14 cellular contexts compared by ENCODE assay signal in the genomic region with DNA sequence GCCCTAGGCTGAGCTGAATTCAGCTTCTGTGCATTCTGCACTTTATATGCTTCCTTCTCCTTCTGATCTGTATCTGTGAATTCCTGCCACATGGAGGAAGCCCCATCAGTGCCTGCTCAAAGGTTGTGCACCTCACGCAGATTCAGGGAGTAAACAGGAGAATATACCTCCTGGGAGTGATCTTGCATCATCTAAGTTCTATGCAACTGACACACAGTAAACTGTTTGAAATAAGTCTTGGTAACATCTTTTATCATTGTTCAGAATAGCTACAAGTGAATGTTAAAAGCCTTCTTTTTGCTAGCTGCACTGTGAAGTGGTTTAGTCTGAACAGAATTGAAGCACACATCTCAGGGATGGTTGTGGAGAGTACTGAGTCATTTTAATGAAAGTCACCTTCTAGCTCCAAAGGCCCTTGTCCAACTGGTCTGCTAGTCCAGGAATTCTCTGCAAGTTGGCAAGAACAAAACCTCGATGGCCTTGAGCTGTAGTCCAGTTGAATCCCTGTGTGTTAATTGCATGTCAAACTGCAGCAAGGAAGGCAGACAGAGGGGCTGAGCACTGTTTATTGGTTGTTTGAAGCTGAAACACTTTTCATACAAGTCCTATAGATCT.
DNase-seq lines count a peak whose midpoint lies in the region; ATAC-seq and TF ChIP-seq lines count a peak whose summit lies in the region.
"Had no signal": no experiment of that assay in that cellular context is flagged by ENCODE, and none has a peak within 500 bp of the region (broad histone marks: within the 10 kb centered on the region; RNA-seq: fewer than 3 reads in every experiment).

No MANE protein-coding gene starts in this region.

- no peak overlapping the region for H2BK5ac ChIP-seq in mesenchymal stem cell (ENCODE audit: low read depth, low read length, poor library complexity, severe bottlenecking)

- H3K9me3 ChIP-seq in mesenchymal stem cell (ENCODE audit: control insufficient read depth, low read length) (no peaks in the 10 kb centered on the region), testis (no peaks in the 10 kb centered on the region)
- no peaks in the 10 kb centered on the region for H3K9me3 ChIP-seq in effector memory CD4-positive, alpha-beta T cell (ENCODE audit: control insufficient read depth, low read length)

- TF ChIP-seq POLR2A in testis (IDR thresholded peaks at IDR 0.05) = no peak

- peak overlapping the region; percentile 32 for H4K8ac ChIP-seq in mesenchymal stem cell (ENCODE audit: low read length)

- DNase-seq in Right ventricle myocardium superior (no peak), left ventricle myocardium superior (no peak), mesenchymal stem cell (peak; percentile 49), testis (peak; percentile 52)
- DNase-seq in effector memory CD4-positive, alpha-beta T cell = no peak
- DNase-seq: CD8-positive, alpha-beta T cell; DND-41; MV-4-11; NCI-H1436; NCI-H2029 treated with DMSO at 0.1 percent for 48 hours; NCI-H510A had no signal

- WGBS in mesenchymal stem cell = 94% methylated on average over 2 of the region's 2 CpGs
- WGBS in testis, 2 donors = 28 to 32% methylated on average over 2 of the region's 2 CpGs

- H3K4me1 ChIP-seq in mesenchymal stem cell (ENCODE audit: control insufficient read depth, insufficient read depth, low read depth, low read length) = peaks cover 5% of the 10 kb centered on the region
- peaks cover 11% of the 10 kb centered on the region for H3K4me1 ChIP-seq in testis
- H3K4me1 ChIP-seq in effector memory CD4-positive, alpha-beta T cell (ENCODE audit: control insufficient read depth, insufficient read depth, low read length, poor library complexity, severe bottlenecking) = no peaks in the 10 kb centered on the region

- TF ChIP-seq CTCF in VCaP (conservative IDR thresholded peaks at IDR 0.05) (no peak), testis (IDR thresholded peaks at IDR 0.05) (no peak)

- no peaks in the 10 kb centered on the region for H3K79me1 ChIP-seq in mesenchymal stem cell (replicated peaks; ENCODE audit: low read length, poor library complexity, severe bottlenecking)

- no peak overlapping the region for H2BK120ac ChIP-seq in mesenchymal stem cell (ENCODE audit: low read depth, low read length)

- H4K91ac ChIP-seq in mesenchymal stem cell (ENCODE audit: low read length) = no peak overlapping the region

- H2BK12ac ChIP-seq in mesenchymal stem cell (ENCODE audit: low read length in 2 of 2) = peak overlapping the region; percentile 29 to 69

- no peaks in the 10 kb centered on the region for H3K36me3 ChIP-seq in mesenchymal stem cell (ENCODE audit: control insufficient read depth in 1 of 2, insufficient read depth in 2 of 2, low read depth in 1 of 2, low read length in 2 of 2)
- no peaks in the 10 kb centered on the region for H3K36me3 ChIP-seq in testis (ENCODE audit: low read depth, missing control alignments)
- H3K36me3 ChIP-seq in effector memory CD4-positive, alpha-beta T cell (ENCODE audit: control insufficient read depth, insufficient read depth, low read length) = no peaks in the 10 kb centered on the region

- H3K23ac ChIP-seq in mesenchymal stem cell (ENCODE audit: low read length in 2 of 2) = no peak overlapping the region

- peak overlapping the region; percentile 45 for H2AK5ac ChIP-seq in mesenchymal stem cell (ENCODE audit: low read length, severe bottlenecking)

- intact Hi-C loops in Right ventricle myocardium superior (cut with DNase I) = no loop called here
- intact Hi-C loops in left ventricle myocardium superior (cut with micrococcal nuclease) = no loop called here
- intact Hi-C loops in testis (cut with DNase I; ENCODE audit: low total_unique reads) = no loop called here

- ATAC-seq in Right ventricle myocardium superior (ENCODE audit: poor library complexity) = peak; percentile 57
- no peak for ATAC-seq in left ventricle myocardium superior
- ATAC-seq in GM19455 (IDR thresholded peaks at IDR 0.05; ENCODE audit: unreplicated experiment) = no peak
- no peak for ATAC-seq in GM19023 (IDR thresholded peaks at IDR 0.05; ENCODE audit: unreplicated experiment)
- ATAC-seq: CD8-positive, alpha-beta T cell had no signal

- peak overlapping the region; percentile 48 to 90 for H3K4ac ChIP-seq in mesenchymal stem cell (ENCODE audit: low read depth in 1 of 2, low read length in 2 of 2)

- H3K4me2 ChIP-seq in mesenchymal stem cell (ENCODE audit: low read length, poor library complexity, severe bottlenecking) = no peak overlapping the region

- no peak overlapping the region for H2AFZ ChIP-seq in mesenchymal stem cell (ENCODE audit: low read depth, low read length)

- H3K27me3 ChIP-seq in mesenchymal stem cell (ENCODE audit: control insufficient read depth in 1 of 2, insufficient read depth in 1 of 2, low read length in 2 of 2) (no peaks in the 10 kb centered on the region), testis (no peaks in the 10 kb centered on the region)
- no peaks in the 10 kb centered on the region for H3K27me3 ChIP-seq in effector memory CD4-positive, alpha-beta T cell (replicated peaks; ENCODE audit: control insufficient read depth, insufficient read depth, low read length, poor library complexity, severe bottlenecking)

- H3K27ac ChIP-seq in VCaP (0 out of 2 replicates have a peak overlapping the region, but pooled peaks have one; percentile 6), mesenchymal stem cell (ENCODE audit: low read length, poor library complexity, severe bottlenecking) (peak overlapping the region; percentile 60), testis (no peak overlapping the region)
- H3K27ac ChIP-seq in effector memory CD4-positive, alpha-beta T cell (ENCODE audit: insufficient read depth, low read length, poor library complexity, severe bottlenecking) = no peak overlapping the region

- H3K14ac ChIP-seq in mesenchymal stem cell (ENCODE audit: low read length in 2 of 2) = no peak overlapping the region

- H2BK15ac ChIP-seq in mesenchymal stem cell (ENCODE audit: low read depth, poor library complexity, severe bottlenecking) = peak overlapping the region; percentile 19

- H3K18ac ChIP-seq in mesenchymal stem cell (ENCODE audit: low read depth in 1 of 2, low read length in 2 of 2) = peak overlapping the region in 1 of 2 experiments; percentile 42

- H3K9ac ChIP-seq in mesenchymal stem cell (ENCODE audit: low read length) = no peak overlapping the region

- H3K4me3 ChIP-seq in mesenchymal stem cell (ENCODE audit: insufficient read depth in 1 of 2, low read depth in 1 of 2, low read length in 2 of 2) (no peak overlapping the region), testis (no peak overlapping the region)
- H3K4me3 ChIP-seq in effector memory CD4-positive, alpha-beta T cell (ENCODE audit: insufficient read depth, low read depth, low read length, poor library complexity, severe bottlenecking) = no peak overlapping the region

Comparison
In these comparisons a context has a peak if more than half of its experiments do, and no peak if none do; other contexts are left out.
1. DNase-seq: peak in mesenchymal stem cell (single experiment) and testis (single experiment); none in Right ventricle myocardium superior (single experiment), left ventricle myocardium superior (single experiment) and effector memory CD4-positive, alpha-beta T cell (0 of 3).
2. H3K27ac ChIP-seq: peak in VCaP (single experiment) and mesenchymal stem cell (single experiment); none in testis (0 of 2) and effector memory CD4-positive, alpha-beta T cell (single experiment).